9 cellular contexts compared by ENCODE assay signal in genomic region chr19:38653028-38653571, GRCh38. TPM values are rescaled to one million over a fixed set of nuclear protein-coding genes. Genes with fewer than 3 reads are reported as not detected.
DNase-seq lines count a peak whose midpoint lies in the region; ATAC-seq and TF ChIP-seq lines count a peak whose summit lies in the region.
"Had no signal": no experiment of that assay in that cellular context is flagged by ENCODE, and none has a peak within 500 bp of the region (broad histone marks: within the 10 kb centered on the region; RNA-seq: fewer than 3 reads in every experiment).

No MANE protein-coding gene starts in this region.

- WGBS in stomach, 5 donors = 14 to 26% (median 20%) methylated on average over 7 of the region's 7 CpGs

- no peak overlapping the region for H2AFZ ChIP-seq in Loucy (ENCODE audit: low read length)

- peaks cover 62% of the 10 kb centered on the region for H3K4me1 Mint-ChIP-seq in activated T-helper 17 cell treated with anti-CD3 and anti-CD28 coated beads, Interleukin-2, amount 50 U/mL, for 72 hours

- H3K9me2 ChIP-seq in Loucy (replicated peaks; ENCODE audit: low read depth, low read length) = no peaks in the 10 kb centered on the region

- no peak for TF ChIP-seq POLR2A in stomach (IDR thresholded peaks at IDR 0.05)

- H3K27me3 Mint-ChIP-seq in activated T-helper 17 cell treated with anti-CD3 and anti-CD28 coated beads, Interleukin-2, amount 50 U/mL, for 72 hours = no peaks in the 10 kb centered on the region

- H3F3A ChIP-seq in Loucy (ENCODE audit: low read depth) = peaks cover 3% of the 10 kb centered on the region; the same call in 1 of the 2 replicates

- TF ChIP-seq CTCF in Loucy (conservative IDR thresholded peaks at IDR 0.05; ENCODE audit: low read length) (no peak), stomach (IDR thresholded peaks at IDR 0.05) (peak in 2 of 7 experiments; percentile 6 to 8)

- H3K36me3 Mint-ChIP-seq in activated T-helper 17 cell treated with anti-CD3 and anti-CD28 coated beads, Interleukin-2, amount 50 U/mL, for 72 hours (ENCODE audit: low read depth) = peaks cover 89% of the 10 kb centered on the region

- H3K27ac Mint-ChIP-seq in activated T-helper 17 cell treated with anti-CD3 and anti-CD28 coated beads, Interleukin-2, amount 50 U/mL, for 72 hours = peak overlapping the region; percentile 99

- peaks cover 96% of the 10 kb centered on the region for H4K20me1 ChIP-seq in Loucy (ENCODE audit: insufficient read depth, low read length, poor library complexity, severe bottlenecking)

- H3K36me3 ChIP-seq in Loucy (ENCODE audit: insufficient read depth, low read length) = peaks cover 8% of the 10 kb centered on the region; the same call in 1 of the 2 replicates
- H3K36me3 ChIP-seq in iPS-20b (ENCODE audit: insufficient read depth, low read depth, low read length) = peaks cover 18% of the 10 kb centered on the region
- peaks cover 0 to 6% (median 2%) of the 10 kb centered on the region in 4 donors for H3K36me3 ChIP-seq in stomach

- peak overlapping the region; percentile 98 for H3K4me2 ChIP-seq in Loucy (ENCODE audit: low read depth, low read length, poor library complexity, severe bottlenecking)

- intact Hi-C loops in stomach (cut with DNase I; ENCODE audit: low total_unique reads) = loop anchor here (10.0 kb wide), 1 partner anchor 52 kb away; no protein-coding TSS in a partner anchor
- intact Hi-C loops in head of caudate nucleus (cut with DNase I) = no loop called here

- no peak for ATAC-seq in activated T-helper 17 cell treated with anti-CD3 and anti-CD28 coated beads, Interleukin-2, amount 50 U/mL, for 72 hours (replicated peaks)

- H3K9me3 ChIP-seq in Loucy (ENCODE audit: insufficient read depth, low read depth, low read length) = no peaks in the 10 kb centered on the region
- H3K9me3 ChIP-seq in iPS-20b (ENCODE audit: insufficient read depth, low read depth, low read length) = no peaks in the 10 kb centered on the region
- H3K9me3 ChIP-seq in stomach = no peaks in the 10 kb centered on the region

- peak overlapping the region; percentile 100 for H3K4me3 Mint-ChIP-seq in activated T-helper 17 cell treated with anti-CD3 and anti-CD28 coated beads, Interleukin-2, amount 50 U/mL, for 72 hours

- peak; percentile 63 for DNase-seq in stomach
- no peak for DNase-seq in activated effector memory CD4-positive, alpha-beta T cell treated with Interleukin-2 at 50 U/mL for 16 hours
- no peak for DNase-seq in activated T-cell treated with anti-CD3 and anti-CD28 coated beads, Interleukin-2, amount 50 U/mL, for 48 hours
- DNase-seq in head of caudate nucleus = no peak
- no peak for DNase-seq in stimulated activated naive CD4-positive, alpha-beta T cell (lab: John Stamatoyannopoulos, UW)
- DNase-seq: activated CD4-positive, CD25-positive, alpha-beta regulatory T cell treated with anti-CD3 and anti-CD28 coated beads, Interleukin-2, amount 50 U/mL, for 72 hours had no signal

- no peak for TF ChIP-seq EP300 in stomach (IDR thresholded peaks at IDR 0.05)

- peaks cover 87% of the 10 kb centered on the region for H3K4me1 ChIP-seq in Loucy (ENCODE audit: insufficient read depth, low read length, poor library complexity, severe bottlenecking)
- H3K4me1 ChIP-seq in iPS-20b (ENCODE audit: insufficient read depth, low read length) = peaks cover 61% of the 10 kb centered on the region
- peaks cover 87 to 91% (median 89%) of the 10 kb centered on the region in 4 donors for H3K4me1 ChIP-seq in stomach

- H3K9ac ChIP-seq in Loucy (ENCODE audit: low read depth, low read length, poor library complexity, severe bottlenecking) = peak overlapping the region; percentile 93
- peak overlapping the region; percentile 29; the same call in 1 of the 2 replicates for H3K9ac ChIP-seq in iPS-20b (ENCODE audit: low read depth, low read length)

- peak overlapping the region; percentile 90 for H3K4me3 ChIP-seq in Loucy (ENCODE audit: low read length, poor library complexity, severe bottlenecking)
- 0 out of 2 replicates have a peak overlapping the region, but pooled peaks have one; percentile 21 for H3K4me3 ChIP-seq in iPS-20b (ENCODE audit: low read length)
- peak overlapping the region in 2 of 4 donors; percentile 4 to 11 for H3K4me3 ChIP-seq in stomach

- H3K9me3 Mint-ChIP-seq in activated T-helper 17 cell treated with anti-CD3 and anti-CD28 coated beads, Interleukin-2, amount 50 U/mL, for 72 hours = no peaks in the 10 kb centered on the region

- peaks cover 2% of the 10 kb centered on the region for H3K27me3 ChIP-seq in Loucy (ENCODE audit: insufficient read depth, low read length, poor library complexity, severe bottlenecking)
- H3K27me3 ChIP-seq in iPS-20b (ENCODE audit: insufficient read depth, low read length) = no peaks in the 10 kb centered on the region
- H3K27me3 ChIP-seq in stomach = no peaks in the 10 kb centered on the region

- H3K27ac ChIP-seq in iPS-20b (ENCODE audit: low read length) (no peak overlapping the region), stomach (peak overlapping the region; percentile 88 to 99 (median 96))

- peaks cover 100% of the 10 kb centered on the region for H3K79me2 ChIP-seq in Loucy (ENCODE audit: insufficient read depth, low read length)

RNA-seq across cellular contexts. Expression of gene ACTN4, which starts 5.7 kb away (rescaled TPM):
- 100 to 1,000 TPM; 312 to 393 TPM for total RNA-seq in activated T-helper 17 cell treated with anti-CD3 and anti-CD28 coated beads, Interleukin-2, amount 50 U/mL, for 72 hours
- 100 to 1,000 TPM; 254 to 343 (median 319) TPM for total RNA-seq in stomach
- polyA plus RNA-seq in stomach = 10 to 100 TPM; 55.3 to 87.2 (median 75.0) TPM

RNA-seq across cellular contexts. Expression of gene EIF3K, which starts 34.1 kb away (rescaled TPM):
- total RNA-seq in activated T-helper 17 cell treated with anti-CD3 and anti-CD28 coated beads, Interleukin-2, amount 50 U/mL, for 72 hours = 100 to 1,000 TPM; 172 to 301 TPM
- 100 to 1,000 TPM; 203 to 889 (median 283) TPM for total RNA-seq in stomach
- polyA plus RNA-seq in stomach = 100 to 1,000 TPM; 347 to 495 (median 349) TPM

RNA-seq across cellular contexts. Expression of gene MAP4K1, which starts 35.3 kb away (rescaled TPM):
- 100 to 1,000 TPM; 310 to 354 TPM for total RNA-seq in activated T-helper 17 cell treated with anti-CD3 and anti-CD28 coated beads, Interleukin-2, amount 50 U/mL, for 72 hours
- 10 to 100 TPM in 1 of 5 donors, 1 to 10 TPM in 3, not detected in 1; 1.2 to 12.9 (median 5.2) TPM for total RNA-seq in stomach
- 1 to 10 TPM; 4.4 to 5.3 (median 5.0) TPM for polyA plus RNA-seq in stomach

Comparison
In these comparisons a context has a peak if more than half of its experiments do, and no peak if none do; other contexts are left out.
1. RNA of gene MAP4K1, which starts 35.3 kb away (total RNA-seq): 310 to 354 TPM in activated T-helper 17 cell treated with anti-CD3 and anti-CD28 coated beads, Interleukin-2, amount 50 U/mL, for 72 hours; 1.2 to 12.9 TPM in stomach; every median in the first group is over 10 times any median in the second.